ENCODE assay signal across 1 cellular context in the genomic region with DNA sequence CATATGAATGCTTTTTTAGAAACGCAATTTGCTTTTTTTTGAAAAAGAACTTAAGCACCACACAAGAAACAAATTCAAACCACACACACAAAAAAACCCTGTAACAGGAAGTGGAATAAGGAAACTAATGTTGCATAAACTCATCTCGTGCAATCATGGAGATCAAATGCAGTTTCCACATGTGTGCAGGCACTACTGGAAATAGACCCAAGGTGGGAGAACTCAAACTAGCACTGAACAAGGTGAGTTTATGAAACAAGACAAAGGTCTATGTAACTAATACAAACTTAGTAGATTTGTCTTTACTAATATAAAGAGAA.
TF ChIP-seq lines count a peak whose summit lies in the region.

No MANE protein-coding gene starts in this region.

TF ChIP-seq in GM23338, 12 proteins besides CTCF, POLR2A, EP300 and RAD21 (continued from another document):
- TF ChIP-seq ETS1 (IDR thresholded peaks at IDR 0.05) (no peak), ZNF331 (CRISPR knock-in tag; IDR thresholded peaks at IDR 0.05; ENCODE audit: low read depth) (no peak), EZH2 (IDR thresholded peaks at IDR 0.05; ENCODE audit: low read depth, unreplicated experiment) (no peak), ZNF114 (CRISPR knock-in tag; IDR thresholded peaks at IDR 0.05) (no peak)
- TF ChIP-seq, protein P1, sequence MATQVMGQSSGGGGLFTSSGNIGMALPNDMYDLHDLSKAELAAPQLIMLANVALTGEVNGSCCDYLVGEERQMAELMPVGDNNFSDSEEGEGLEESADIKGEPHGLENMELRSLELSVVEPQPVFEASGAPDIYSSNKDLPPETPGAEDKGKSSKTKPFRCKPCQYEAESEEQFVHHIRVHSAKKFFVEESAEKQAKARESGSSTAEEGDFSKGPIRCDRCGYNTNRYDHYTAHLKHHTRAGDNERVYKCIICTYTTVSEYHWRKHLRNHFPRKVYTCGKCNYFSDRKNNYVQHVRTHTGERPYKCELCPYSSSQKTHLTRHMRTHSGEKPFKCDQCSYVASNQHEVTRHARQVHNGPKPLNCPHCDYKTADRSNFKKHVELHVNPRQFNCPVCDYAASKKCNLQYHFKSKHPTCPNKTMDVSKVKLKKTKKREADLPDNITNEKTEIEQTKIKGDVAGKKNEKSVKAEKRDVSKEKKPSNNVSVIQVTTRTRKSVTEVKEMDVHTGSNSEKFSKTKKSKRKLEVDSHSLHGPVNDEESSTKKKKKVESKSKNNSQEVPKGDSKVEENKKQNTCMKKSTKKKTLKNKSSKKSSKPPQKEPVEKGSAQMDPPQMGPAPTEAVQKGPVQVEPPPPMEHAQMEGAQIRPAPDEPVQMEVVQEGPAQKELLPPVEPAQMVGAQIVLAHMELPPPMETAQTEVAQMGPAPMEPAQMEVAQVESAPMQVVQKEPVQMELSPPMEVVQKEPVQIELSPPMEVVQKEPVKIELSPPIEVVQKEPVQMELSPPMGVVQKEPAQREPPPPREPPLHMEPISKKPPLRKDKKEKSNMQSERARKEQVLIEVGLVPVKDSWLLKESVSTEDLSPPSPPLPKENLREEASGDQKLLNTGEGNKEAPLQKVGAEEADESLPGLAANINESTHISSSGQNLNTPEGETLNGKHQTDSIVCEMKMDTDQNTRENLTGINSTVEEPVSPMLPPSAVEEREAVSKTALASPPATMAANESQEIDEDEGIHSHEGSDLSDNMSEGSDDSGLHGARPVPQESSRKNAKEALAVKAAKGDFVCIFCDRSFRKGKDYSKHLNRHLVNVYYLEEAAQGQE (IDR thresholded peaks at IDR 0.05; ENCODE audit: unreplicated experiment): no peak
